ENCODE assay signal across 10 cellular contexts in the genomic region with DNA sequence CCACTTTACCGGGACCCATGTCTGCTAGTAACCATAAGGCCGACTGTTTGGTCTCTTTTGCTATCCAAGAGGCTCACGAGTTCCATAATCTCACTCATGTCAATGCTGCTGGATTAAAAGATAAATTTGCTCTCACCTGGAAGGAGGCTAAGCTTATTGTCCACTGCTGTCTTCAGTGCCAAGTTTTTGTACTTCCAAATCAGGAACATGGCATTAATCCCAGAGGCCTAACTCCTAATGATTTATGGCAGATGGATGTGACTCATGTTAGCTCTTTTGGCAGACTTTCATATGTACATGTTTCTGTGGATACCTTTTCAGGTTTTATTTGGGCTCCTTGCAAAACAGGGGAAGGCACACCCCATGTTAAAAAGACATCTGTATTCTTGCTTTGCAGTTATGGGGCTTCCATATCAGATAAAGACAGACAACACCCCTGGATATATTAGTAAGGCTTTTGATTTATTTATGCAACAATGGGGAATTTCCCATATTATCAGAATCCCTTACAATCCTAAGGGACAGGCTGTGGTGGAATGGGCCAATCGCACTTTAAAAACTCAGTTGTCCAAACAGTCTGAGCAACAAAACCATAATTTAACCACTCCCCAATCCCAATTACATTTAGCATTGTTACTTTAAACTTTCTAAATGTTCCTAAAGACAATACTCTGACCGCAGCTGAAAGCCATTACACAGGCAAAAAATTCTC.
DNase-seq lines count a peak whose midpoint lies in the region; ATAC-seq lines count a peak whose summit lies in the region.
"Had no signal": no experiment of that assay in that cellular context is flagged by ENCODE, and none has a peak within 500 bp of the region (broad histone marks: within the 10 kb centered on the region; RNA-seq: fewer than 3 reads in every experiment).

No MANE protein-coding gene starts in this region.

- in situ Hi-C loops in G401 (cut with HindIII; ENCODE audit: low sequenced_read_pairs) = no loop called here

- ATAC-seq in GM19395 (IDR thresholded peaks at IDR 0.05; ENCODE audit: unreplicated experiment) (no peak), HG02759 (IDR thresholded peaks at IDR 0.05; ENCODE audit: unreplicated experiment) (no peak)

- DNase-seq in G401 (ENCODE audit: low spot score) (peak; percentile 97), NCI-H345 (lab: John Stamatoyannopoulos, UW) (peak; percentile 51), cerebellar cortex (ENCODE audit: low spot score) (peak; percentile 96), non-pigmented ciliary epithelial cell (ENCODE audit: low read depth) (peak; percentile 20), GOT3 (lab: John Stamatoyannopoulos, UW) (no peak)
- no peak for DNase-seq in NK-92 treated with Interleukin-12 subunit alpha and Interleukin-12 subunit beta, amount 100 ng/mL, for 24 hours (lab: John Stamatoyannopoulos, UW)
- DNase-seq: activated CD4-positive, alpha-beta memory T cell treated with anti-CD3 and anti-CD28 coated beads for 36 hours; nephron progenitor cell had no signal

Comparison
In these comparisons a context has a peak if more than half of its experiments do, and no peak if none do; other contexts are left out.
1. DNase-seq: peak in G401 (single experiment), NCI-H345 (single experiment), cerebellar cortex (single experiment) and non-pigmented ciliary epithelial cell (single experiment); none in NK-92 treated with Interleukin-12 subunit alpha and Interleukin-12 subunit beta, amount 100 ng/mL, for 24 hours (single experiment) and GOT3 (single experiment).